ENCODE assay signal across 8 cellular contexts in the genomic region with DNA sequence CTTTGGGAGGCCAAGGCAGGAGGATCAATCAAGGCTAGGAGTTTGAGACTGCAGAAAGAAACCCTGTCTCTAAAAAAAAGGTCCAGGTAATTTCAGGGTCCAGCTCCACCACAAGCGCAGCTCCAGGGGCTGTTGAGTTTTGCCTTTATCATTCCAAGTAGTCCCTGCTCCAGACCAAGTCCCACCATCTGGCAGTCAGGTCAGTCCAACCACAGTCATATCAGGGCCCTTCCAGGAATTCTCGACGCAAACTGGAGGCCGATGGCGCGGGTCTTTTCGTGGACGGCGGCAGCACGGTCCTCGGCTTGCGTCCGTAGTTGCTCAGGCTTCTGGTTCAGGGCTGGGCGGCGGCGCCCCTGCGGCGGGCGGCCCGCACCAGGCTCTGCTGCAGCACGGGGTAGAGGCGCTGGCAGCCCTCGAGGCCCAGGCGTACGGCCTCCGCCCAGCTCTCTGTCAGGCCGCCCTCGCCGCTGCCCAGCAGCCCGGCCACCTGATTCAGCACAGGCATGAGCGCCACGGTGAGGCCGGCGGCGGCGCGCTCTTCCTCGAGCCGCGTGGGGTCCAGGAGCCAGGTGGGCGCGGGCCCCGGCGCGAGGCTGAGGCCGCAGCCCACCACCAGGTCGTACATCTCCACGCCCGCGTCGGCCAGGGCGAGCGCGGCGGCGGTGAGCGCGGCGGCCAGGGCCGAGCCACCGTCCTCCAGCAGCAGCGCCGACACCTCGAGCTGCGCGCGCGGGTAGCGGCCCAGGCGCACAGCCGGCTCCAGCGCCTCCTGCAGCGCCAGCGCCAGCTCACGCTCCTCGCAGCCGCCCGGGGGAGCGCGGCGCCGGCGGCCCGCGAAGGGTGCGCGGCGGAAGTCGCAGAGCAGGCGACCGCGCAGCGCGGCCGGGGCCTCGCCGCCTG.
DNase-seq lines count a peak whose midpoint lies in the region; ATAC-seq and TF ChIP-seq lines count a peak whose summit lies in the region.

No MANE protein-coding gene starts in this region.

- ATAC-seq in HG03196 (IDR thresholded peaks at IDR 0.05; ENCODE audit: unreplicated experiment) = peak; percentile 35

- H3K27ac ChIP-seq in C4-2B (peak overlapping the region; percentile 91), SK-N-MC (peak overlapping the region; percentile 13; the same call in 1 of the 2 replicates)

- H3K36me3 ChIP-seq in SK-N-MC (ENCODE audit: insufficient read depth, low read length) = peaks cover 32% of the 10 kb centered on the region; the same call in 1 of the 2 replicates

- peak overlapping the region; percentile 71 for H3K9ac ChIP-seq in SK-N-MC (ENCODE audit: insufficient read length)

- DNase-seq in GM19238 (ENCODE audit: insufficient read length, low spot score) = peak; percentile 63
- DNase-seq in SK-N-MC (ENCODE audit: low read depth, low spot score) = no peak
- peak; percentile 46 to 57 for DNase-seq in T47D (ENCODE audit: low read depth in 1 of 2, low spot score in 1 of 2)
- peak; percentile 69 for DNase-seq in iris pigment epithelial cell (ENCODE audit: low read depth)
- DNase-seq in stimulated activated CD4-positive, alpha-beta T cell treated with anti-CD3 and anti-CD28 coated beads, Interleukin-1b, Interleukin-23, amount 100 ng/mL, for 4 hours (ENCODE audit: low read depth in 2 of 2) = peak; percentile 7 to 32
- no peak for DNase-seq in NCI-H128 (lab: John Stamatoyannopoulos, UW; ENCODE audit: unreplicated experiment)

- H3K9me3 ChIP-seq in SK-N-MC (ENCODE audit: low read depth, low read length) = no peaks in the 10 kb centered on the region

- H3K4me3 ChIP-seq in SK-N-MC = peak overlapping the region; percentile 79

- in situ Hi-C loops in T47D (cut with HindIII; ENCODE audit: low pct_unique_long_range_greater_than_20kb, low sequenced_read_pairs) = no loop called here

- no peak for TF ChIP-seq CTCF in C4-2B (conservative IDR thresholded peaks at IDR 0.05)

Comparison
In these comparisons a context has a peak if more than half of its experiments do, and no peak if none do; other contexts are left out.
1. DNase-seq: peak in GM19238 (single experiment), T47D (2 of 2), iris pigment epithelial cell (single experiment) and stimulated activated CD4-positive, alpha-beta T cell treated with anti-CD3 and anti-CD28 coated beads, Interleukin-1b, Interleukin-23, amount 100 ng/mL, for 4 hours (2 of 2); none in SK-N-MC (single experiment) and NCI-H128 (single experiment).